Comparison of ENCODE assay signal across 15 cellular contexts in the genomic region with DNA sequence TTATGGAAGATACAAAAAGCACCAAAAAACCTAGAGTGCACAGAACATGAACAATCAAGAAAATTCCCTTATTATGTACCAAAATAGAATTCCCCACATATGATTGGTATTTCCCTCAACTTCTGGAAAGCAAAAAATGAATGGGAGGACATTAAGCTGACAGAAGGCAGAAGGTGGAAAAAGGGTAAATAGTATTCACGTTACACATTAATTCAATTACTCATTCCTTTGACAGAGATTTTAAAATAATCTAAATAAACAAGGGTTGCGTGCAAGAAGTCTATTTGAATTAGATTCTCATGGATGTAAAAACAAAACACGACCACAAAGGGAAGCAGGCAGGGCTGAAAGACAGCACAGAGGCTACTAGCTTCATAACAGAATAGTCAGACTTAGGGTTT.
DNase-seq lines count a peak whose midpoint lies in the region; ATAC-seq and TF ChIP-seq lines count a peak whose summit lies in the region.
"Had no signal": no experiment of that assay in that cellular context is flagged by ENCODE, and none has a peak within 500 bp of the region (broad histone marks: within the 10 kb centered on the region; RNA-seq: fewer than 3 reads in every experiment).

No MANE protein-coding gene starts in this region.

- DNase-seq in ELR (ENCODE audit: low read depth) (peak; percentile 87), adipocyte (ENCODE audit: low read depth) (peak; percentile 79), fibroblast of gingiva (ENCODE audit: low read depth) (peak; percentile 43), renal cortical epithelial cell (ENCODE audit: low read depth) (peak; percentile 96), testis (no peak), Kasumi-1 (lab: John Stamatoyannopoulos, UW) (no peak), NCI-H1694 treated with DMSO at 0.1 percent for 48 hours (lab: John Stamatoyannopoulos, UW) (no peak)
- DNase-seq: activated CD4-positive, alpha-beta T cell treated with anti-CD3 and anti-CD28 coated beads for 1 hour; activated T-cell treated with anti-CD3 and anti-CD28 coated beads, Interleukin-2, amount 50 U/mL, for 1 hour; CD4-positive, alpha-beta memory T cell; effector CD4-positive, alpha-beta T cell; heart right ventricle; T-helper 17 cell had no signal

- H3K27ac ChIP-seq in testis: no peak overlapping the region
- H3K27ac ChIP-seq: heart right ventricle, neural progenitor cell had no signal

- H3K4me3 ChIP-seq in adipocyte (ENCODE audit: low read length) (no peak overlapping the region), testis (no peak overlapping the region)
- H3K4me3 ChIP-seq: heart right ventricle, neural progenitor cell had no signal

- intact Hi-C loops in testis (cut with DNase I; ENCODE audit: low total_unique reads): no loop called here

- TF ChIP-seq CTCF in testis (IDR thresholded peaks at IDR 0.05): no peak

- H3K9me3 ChIP-seq in adipocyte (ENCODE audit: control insufficient read depth, low read length) (no peaks in the 10 kb centered on the region), testis (no peaks in the 10 kb centered on the region)
- H3K9me3 ChIP-seq: heart right ventricle had no signal

- 80 to 88% methylated on average over 3 of the region's 3 CpGs for WGBS in testis, 2 donors

- H3K4me1 ChIP-seq in adipocyte (ENCODE audit: control insufficient read depth, insufficient read depth, low read length) (peaks cover 3% of the 10 kb centered on the region), testis (no peaks in the 10 kb centered on the region)
- H3K4me1 ChIP-seq: neural progenitor cell had no signal

- H3K27me3 ChIP-seq in adipocyte (replicated peaks; ENCODE audit: control insufficient read depth, insufficient read depth, low read length): no peaks in the 10 kb centered on the region
- H3K27me3 ChIP-seq in testis: no peaks in the 10 kb centered on the region
- H3K27me3 ChIP-seq: heart right ventricle, neural progenitor cell had no signal

- no peak for ATAC-seq in GM19328 (IDR thresholded peaks at IDR 0.05; ENCODE audit: unreplicated experiment)
- ATAC-seq: heart right ventricle, T-helper 17 cell had no signal

- H3K36me3 ChIP-seq in adipocyte (ENCODE audit: control insufficient read depth, insufficient read depth, low read length, severe bottlenecking) (no peaks in the 10 kb centered on the region), testis (ENCODE audit: low read depth, missing control alignments) (no peaks in the 10 kb centered on the region)
- H3K36me3 ChIP-seq: heart right ventricle, neural progenitor cell had no signal

- no peak for TF ChIP-seq POLR2A in testis (IDR thresholded peaks at IDR 0.05)

- H3K9ac ChIP-seq in adipocyte (ENCODE audit: low read length): no peak overlapping the region
- H3K9ac ChIP-seq: neural progenitor cell had no signal

Comparison
In these comparisons a context has a peak if more than half of its experiments do, and no peak if none do; other contexts are left out.
1. DNase-seq: peak in ELR (single experiment), adipocyte (single experiment), fibroblast of gingiva (single experiment) and renal cortical epithelial cell (single experiment); none in testis (single experiment), Kasumi-1 (0 of 2) and NCI-H1694 treated with DMSO at 0.1 percent for 48 hours (single experiment).